ENCODE assay signal across 17 cellular contexts in the genomic region with DNA sequence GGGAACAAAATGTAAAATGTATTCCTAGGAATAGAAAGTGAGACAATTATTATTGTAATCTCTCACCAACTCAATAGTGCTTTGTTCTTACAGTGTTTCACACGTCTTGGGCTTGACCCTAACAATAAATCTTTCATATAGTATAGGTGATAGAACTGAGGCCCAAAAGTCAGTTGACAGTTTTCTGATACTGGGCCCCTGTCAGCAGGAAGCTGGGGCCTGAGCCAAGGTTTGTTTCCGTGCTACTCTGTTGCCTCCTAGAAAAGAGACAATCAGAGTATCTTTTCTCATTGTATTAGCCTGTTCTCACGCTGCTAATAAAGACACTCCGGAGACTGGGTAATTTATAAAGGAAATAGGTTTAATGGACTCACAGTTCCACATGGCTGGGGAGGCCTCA.
"Had no signal": no experiment of that assay in that cellular context is flagged by ENCODE, and none has a peak within 500 bp of the region (broad histone marks: within the 10 kb centered on the region; RNA-seq: fewer than 3 reads in every experiment).

No MANE protein-coding gene starts in this region.

- H3K4me2 ChIP-seq: hepatocyte had no signal

- H3K9me3 Mint-ChIP-seq: activated B cell treated with CpG ODN at 0.5 μM for 24 hours had no signal

- ATAC-seq: effector memory CD8-positive, alpha-beta T cell; naive thymus-derived CD4-positive, alpha-beta T cell; psoas muscle; right cardiac atrium had no signal

- H3K36me3 ChIP-seq: thoracic aorta had no signal

- H3K9me3 ChIP-seq: psoas muscle, SJCRH30, stomach, thoracic aorta had no signal

- H3K4me3 Mint-ChIP-seq: activated B cell treated with CpG ODN at 0.5 μM for 24 hours; activated naive CD4-positive, alpha-beta T cell treated with anti-CD3 and anti-CD28 coated beads, Interleukin-2, amount 10 ng/mL, durations not matched to agents 7 days and 5 days; effector memory CD8-positive, alpha-beta T cell had no signal

- H3K4me3 ChIP-seq: hepatocyte, psoas muscle, SJCRH30, skin epidermis, stomach, thoracic aorta had no signal

- H3K27ac ChIP-seq: hepatocyte, psoas muscle, SJCRH30, skin epidermis, stomach, thoracic aorta had no signal

- H3K27ac Mint-ChIP-seq: activated B cell treated with CpG ODN at 0.5 μM for 24 hours; activated naive CD4-positive, alpha-beta T cell treated with anti-CD3 and anti-CD28 coated beads, Interleukin-2, amount 10 ng/mL, durations not matched to agents 7 days and 5 days had no signal

- DNase-seq: activated B cell treated with CpG ODN at 0.5 μM for 24 hours; activated CD4-positive, alpha-beta T cell treated with anti-CD3 and anti-CD28 coated beads, Interleukin-2, amount 50 U/mL, for 1 hour; activated effector memory CD4-positive, alpha-beta T cell treated with Interleukin-2 at 50 U/mL for 16 hours; activated naive CD4-positive, alpha-beta T cell treated with anti-CD3 and anti-CD28 coated beads, Interleukin-2, amount 10 ng/mL, durations not matched to agents 7 days and 5 days; activated T-cell treated with anti-CD3 and anti-CD28 coated beads for 4 hours; amniotic stem cell; effector memory CD8-positive, alpha-beta T cell; foreskin fibroblast; mesendoderm; naive thymus-derived CD4-positive, alpha-beta T cell; psoas muscle; right cardiac atrium; SJCRH30; stomach had no signal

- H2AFZ ChIP-seq: hepatocyte had no signal

- H3K27me3 Mint-ChIP-seq: activated B cell treated with CpG ODN at 0.5 μM for 24 hours; activated naive CD4-positive, alpha-beta T cell treated with anti-CD3 and anti-CD28 coated beads, Interleukin-2, amount 10 ng/mL, durations not matched to agents 7 days and 5 days; effector memory CD8-positive, alpha-beta T cell; naive thymus-derived CD4-positive, alpha-beta T cell had no signal

- H3K4me1 ChIP-seq: SJCRH30 had no signal
